In the genomic region with DNA sequence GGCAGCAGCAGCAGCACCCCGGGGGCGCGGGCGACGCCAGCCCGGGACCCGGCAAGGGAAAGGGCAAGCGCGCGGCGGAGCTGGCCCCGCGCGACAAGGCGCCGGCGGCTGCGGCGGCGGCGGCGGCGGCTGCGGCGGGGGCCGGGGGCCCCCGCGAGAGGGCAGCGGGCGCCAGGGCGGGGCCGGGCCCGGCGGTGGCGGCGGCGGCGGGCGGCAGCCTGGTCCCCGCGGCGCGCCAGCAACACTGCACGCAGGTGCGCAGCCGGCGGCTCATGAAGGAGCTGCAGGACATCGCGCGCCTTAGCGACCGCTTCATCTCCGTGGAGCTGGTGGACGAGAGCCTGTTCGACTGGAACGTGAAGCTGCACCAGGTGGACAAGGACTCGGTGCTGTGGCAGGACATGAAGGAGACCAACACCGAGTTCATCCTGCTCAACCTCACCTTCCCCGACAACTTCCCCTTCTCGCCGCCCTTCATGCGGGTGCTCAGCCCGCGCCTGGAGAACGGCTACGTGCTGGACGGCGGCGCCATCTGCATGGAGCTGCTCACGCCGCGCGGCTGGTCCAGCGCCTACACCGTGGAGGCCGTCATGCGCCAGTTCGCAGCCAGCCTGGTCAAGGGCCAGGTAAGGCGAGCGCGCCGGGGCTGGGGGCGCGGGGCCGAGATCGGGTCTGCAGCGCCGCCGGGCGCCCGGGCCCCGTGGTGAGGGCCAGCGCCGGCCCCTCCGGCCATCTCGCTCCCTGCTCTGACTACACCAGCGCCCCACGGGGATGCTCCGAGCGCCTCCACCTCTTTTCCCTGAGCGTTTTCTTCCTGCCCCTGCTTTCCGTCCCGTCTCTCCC, we compare ENCODE assay signal across 8 cellular contexts. TPM values are rescaled to one million over a fixed set of nuclear protein-coding genes. Genes with fewer than 3 reads are reported as not detected.
DNase-seq lines count a peak whose midpoint lies in the region; ATAC-seq, FAIRE-seq and TF ChIP-seq lines count a peak whose summit lies in the region.

TSS of gene UBE2QL1 (plus strand) at position 238 of the 843 bp plus-strand sequence. CDS start at position 273, 35 bp downstream.

- H3K36me3 ChIP-seq in pancreas, result no peaks in the 10 kb centered on the region

- no peak for FAIRE-seq in pancreas (lab: Jason Lieb, UNC)

- intact Hi-C loops in pancreas (cut with DNase I), result no loop called here

- no peaks in the 10 kb centered on the region for H3K9me3 Mint-ChIP-seq in activated CD8-positive, alpha-beta memory T cell treated with anti-CD3 and anti-CD28 coated beads, Interleukin-2, amount 10 ng/mL, durations not matched to agents 7 days and 5 days (ENCODE audit: low read depth)
- peaks cover 4% of the 10 kb centered on the region for H3K9me3 Mint-ChIP-seq in glutamatergic neuron (ENCODE audit: unreplicated experiment)

- H3K27ac ChIP-seq in pancreas, result no peak within 1 kb of the TSS

- H3K27ac Mint-ChIP-seq in activated CD8-positive, alpha-beta memory T cell treated with anti-CD3 and anti-CD28 coated beads, Interleukin-2, amount 10 ng/mL, durations not matched to agents 7 days and 5 days, result no peak within 1 kb of the TSS
- peak within 1 kb of the TSS; percentile 85 for H3K27ac Mint-ChIP-seq in glutamatergic neuron (ENCODE audit: unreplicated experiment)

- CTCF ChIA-PET in activated CD8-positive, alpha-beta memory T cell treated with anti-CD3 and anti-CD28 coated beads, Interleukin-2, amount 10 ng/mL, durations not matched to agents 7 days and 5 days (lab: Charles Lee), result no interaction called here

- peak; percentile 58 for ATAC-seq in GM18502 (IDR thresholded peaks at IDR 0.05; ENCODE audit: poor library complexity, unreplicated experiment)
- ATAC-seq in HG03280 (IDR thresholded peaks at IDR 0.05; ENCODE audit: unreplicated experiment), result peak; percentile 40
- peak; percentile 30 for ATAC-seq in activated CD8-positive, alpha-beta memory T cell treated with anti-CD3 and anti-CD28 coated beads, Interleukin-2, amount 10 ng/mL, durations not matched to agents 7 days and 5 days
- ATAC-seq in pancreas, result peak in 3 of 4 donors; percentile 60 to 82 (median 78)

- 1 to 2% methylated on average over 56 to 103 of the region's 103 CpGs for WGBS in pancreas, 2 donors

- peaks cover 0 to 5% (median 0%) of the 10 kb centered on the region in 3 donors for H3K4me1 ChIP-seq in pancreas

- H3K27me3 ChIP-seq in pancreas, result peaks cover 0 to 20% (median 15%) of the 10 kb centered on the region in 4 donors

- peaks cover 6% of the 10 kb centered on the region for H3K4me1 Mint-ChIP-seq in activated CD8-positive, alpha-beta memory T cell treated with anti-CD3 and anti-CD28 coated beads, Interleukin-2, amount 10 ng/mL, durations not matched to agents 7 days and 5 days
- H3K4me1 Mint-ChIP-seq in glutamatergic neuron (ENCODE audit: low read depth, unreplicated experiment), result peaks cover 7% of the 10 kb centered on the region

- peak within 1 kb of the TSS; percentile 5 to 46 (median 20) for H3K4me3 ChIP-seq in pancreas

- H3K4me3 Mint-ChIP-seq in activated CD8-positive, alpha-beta memory T cell treated with anti-CD3 and anti-CD28 coated beads, Interleukin-2, amount 10 ng/mL, durations not matched to agents 7 days and 5 days, result peak within 1 kb of the TSS; percentile 8
- peak within 1 kb of the TSS; percentile 100 for H3K4me3 Mint-ChIP-seq in glutamatergic neuron (ENCODE audit: unreplicated experiment)

- H3K27me3 Mint-ChIP-seq in activated CD8-positive, alpha-beta memory T cell treated with anti-CD3 and anti-CD28 coated beads, Interleukin-2, amount 10 ng/mL, durations not matched to agents 7 days and 5 days, result peaks cover 52% of the 10 kb centered on the region
- H3K27me3 Mint-ChIP-seq in glutamatergic neuron (ENCODE audit: unreplicated experiment), result peaks cover 19% of the 10 kb centered on the region

- no peak for TF ChIP-seq CTCF in glutamatergic neuron (IDR thresholded peaks at IDR 0.05; ENCODE audit: partially characterized antibody, unreplicated experiment)
- no peak for TF ChIP-seq CTCF in pancreas (IDR thresholded peaks at IDR 0.05)

- no peaks in the 10 kb centered on the region for H3K9me3 ChIP-seq in pancreas

- no peaks in the 10 kb centered on the region for H3K36me3 Mint-ChIP-seq in activated CD8-positive, alpha-beta memory T cell treated with anti-CD3 and anti-CD28 coated beads, Interleukin-2, amount 10 ng/mL, durations not matched to agents 7 days and 5 days
- no peaks in the 10 kb centered on the region for H3K36me3 Mint-ChIP-seq in glutamatergic neuron (ENCODE audit: unreplicated experiment)

- no peak for DNase-seq in activated CD8-positive, alpha-beta memory T cell treated with anti-CD3 and anti-CD28 coated beads, Interleukin-2, amount 10 ng/mL, durations not matched to agents 7 days and 5 days
- peak; percentile 60 for DNase-seq in glutamatergic neuron
- DNase-seq in pancreas, result peak in 4 of 6 donors; percentile 18 to 79 (median 45)
- no peak for DNase-seq in kidney glomerular epithelial cell (lab: John Stamatoyannopoulos, UW)
- no peak for DNase-seq in hippocampal formation (lab: John Stamatoyannopoulos, UW)
- DNase-seq in stimulated activated naive CD4-positive, alpha-beta T cell treated with Interleukin-2 at 50 U/mL for 16 hours (lab: John Stamatoyannopoulos, UW), result no peak

RNA-seq across cellular contexts. Expression of gene UBE2QL1, which starts in this region (rescaled TPM):
- under 1 TPM in 1 of 2 experiments, not detected in 1; 0.35 TPM for total RNA-seq in activated CD8-positive, alpha-beta memory T cell treated with anti-CD3 and anti-CD28 coated beads, Interleukin-2, amount 10 ng/mL, durations not matched to agents 7 days and 5 days
- total RNA-seq in glutamatergic neuron (ENCODE audit: unreplicated experiment) (4.5 TPM), pancreas (under 1 TPM; 0.13 to 0.81 (median 0.46) TPM)
- 1 to 10 TPM in 1 of 2 donors, under 1 TPM in 1; 0.72 to 2.4 TPM for polyA plus RNA-seq in pancreas

Comparison
In these comparisons a context has a peak if more than half of its experiments do, and no peak if none do; other contexts are left out.
1. Peak in ATAC-seq in activated CD8-positive, alpha-beta memory T cell treated with anti-CD3 and anti-CD28 coated beads, Interleukin-2, amount 10 ng/mL, durations not matched to agents 7 days and 5 days; RNA of the gene not detected or under 1 TPM.
2. DNase-seq: peak in glutamatergic neuron (single experiment) and pancreas (4 of 6); none in activated CD8-positive, alpha-beta memory T cell treated with anti-CD3 and anti-CD28 coated beads, Interleukin-2, amount 10 ng/mL, durations not matched to agents 7 days and 5 days (single experiment), kidney glomerular epithelial cell (single experiment), hippocampal formation (0 of 2) and stimulated activated naive CD4-positive, alpha-beta T cell treated with Interleukin-2 at 50 U/mL for 16 hours (single experiment).
3. Peak in every context shown above with its lines, with median percentiles within 50 percentile points of each other: ATAC-seq.